ENCODE assay signal across 8 cellular contexts in the genomic region with DNA sequence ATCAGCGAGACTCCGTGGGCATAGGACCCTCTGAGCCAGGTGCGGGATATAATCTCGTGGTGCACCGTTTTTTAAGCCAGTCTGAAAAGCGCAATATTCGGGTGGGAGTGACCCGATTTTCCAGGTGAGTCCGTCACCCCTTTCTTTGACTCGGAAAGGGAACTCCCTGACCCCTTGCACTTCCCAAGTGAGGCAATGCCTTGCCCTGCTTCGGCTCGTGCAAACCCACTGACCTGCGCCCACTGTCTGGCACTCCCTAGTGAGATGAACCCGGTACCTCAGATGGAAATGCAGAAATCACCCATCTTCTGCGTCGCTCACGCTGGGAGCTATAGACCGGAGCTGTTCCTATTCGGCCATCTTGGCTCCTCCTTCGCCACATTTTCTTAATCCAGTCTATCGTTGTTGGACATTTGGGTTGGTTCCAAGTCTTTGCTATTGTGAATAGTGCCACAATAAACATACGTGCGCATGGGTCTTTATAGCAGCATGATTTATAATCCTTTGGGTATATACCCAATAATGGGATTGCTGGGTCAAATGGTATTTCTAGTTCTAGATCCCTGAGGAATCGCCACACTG.
DNase-seq lines count a peak whose midpoint lies in the region; ATAC-seq and TF ChIP-seq lines count a peak whose summit lies in the region.
"Not testable (repeated sequence)": the region's sequence is repeated elsewhere in the genome, so short reads cannot be mapped to it uniquely, and the experiment has no call there.

No MANE protein-coding gene starts in this region.

- H3K27me3 Mint-ChIP-seq in Calu3 (ENCODE audit: unreplicated experiment); chondrocyte (ENCODE audit: low read depth); mesothelial cell of epicardium (ENCODE audit: low read depth): not testable (repeated sequence)

- H3K4me3 Mint-ChIP-seq in Calu3 (ENCODE audit: low read depth, unreplicated experiment); chondrocyte (ENCODE audit: unreplicated experiment); mesothelial cell of epicardium: not testable (repeated sequence)

- not testable (repeated sequence) for H3K4me1 Mint-ChIP-seq in Calu3 (ENCODE audit: low read depth, unreplicated experiment); chondrocyte (ENCODE audit: low read depth); mesothelial cell of epicardium

- not testable (repeated sequence) for TF ChIP-seq CTCF in Calu3 (IDR thresholded peaks at IDR 0.05; ENCODE audit: unreplicated experiment); Peyer's patch (IDR thresholded peaks at IDR 0.05); chondrocyte (IDR thresholded peaks at IDR 0.05); heart left ventricle (IDR thresholded peaks at IDR 0.05); mesothelial cell of epicardium (IDR thresholded peaks at IDR 0.05; ENCODE audit: unreplicated experiment); spleen (IDR thresholded peaks at IDR 0.05 in 8 of 11, conservative IDR thresholded peaks at IDR 0.05 in 3 of 11); thyroid gland (IDR thresholded peaks at IDR 0.05)

- not testable (repeated sequence) for H3K27me3 ChIP-seq in Peyer's patch; heart left ventricle; spleen (replicated peaks in 1 of 7); thyroid gland

- H3K9me3 ChIP-seq in Peyer's patch (peaks cover 0 to 17% (median 6%) of the 10 kb centered on the region in 4 donors), heart left ventricle (peaks cover 0 to 35% (median 16%) of the 10 kb centered on the region in 12 donors), spleen (peaks cover 17 to 41% (median 36%) of the 10 kb centered on the region in 8 donors)
- H3K9me3 ChIP-seq in thyroid gland, result not testable (repeated sequence)

- not testable (repeated sequence) for H3K4me1 ChIP-seq in Peyer's patch, heart left ventricle, spleen, thyroid gland

- not testable (repeated sequence) for H3K9me3 Mint-ChIP-seq in Calu3 (ENCODE audit: low read depth, unreplicated experiment); chondrocyte (ENCODE audit: low read depth); mesothelial cell of epicardium

- not testable (repeated sequence) for BruUV-seq in Calu3 (replicated peaks; lab: Mats Ljungman, UMichigan)

- WGBS in heart left ventricle, 4 donors, result 89 to 92% (median 91%) methylated on average over 24 of the region's 24 CpGs
- WGBS in spleen, 5 donors, result 92 to 94% (median 92%) methylated on average over 24 of the region's 24 CpGs
- 94 to 95% methylated on average over 24 of the region's 24 CpGs for WGBS in thyroid gland, 2 donors

- not testable (repeated sequence) for H3K27ac ChIP-seq in Peyer's patch, heart left ventricle, spleen, thyroid gland

- ATAC-seq in heart left ventricle, result peak in 3 of 4 donors; percentile 49 to 73 (median 57)

- H3K36me3 Mint-ChIP-seq in Calu3 (ENCODE audit: insufficient read depth, unreplicated experiment); chondrocyte (ENCODE audit: low read depth); mesothelial cell of epicardium: not testable (repeated sequence)

- peak; percentile 5 for DNase-seq in Calu3
- DNase-seq in Peyer's patch, result peak in 2 of 3 donors; percentile 53 to 58
- DNase-seq in activated CD8-positive, alpha-beta memory T cell treated with anti-CD3 and anti-CD28 coated beads, Interleukin-2, amount 50 U/mL, for 48 hours, result peak; percentile 76
- peak; percentile 99 for DNase-seq in chondrocyte (ENCODE audit: low spot score)
- DNase-seq in heart left ventricle, result peak in 4 of 5 donors; percentile 7 to 60 (median 44)
- peak; percentile 28 to 53 for DNase-seq in mesothelial cell of epicardium (ENCODE audit: low spot score in 2 of 2, unreplicated experiment in 2 of 2)
- DNase-seq in spleen, result peak; percentile 88
- DNase-seq in thyroid gland, result peak; percentile 7 to 9

- not testable (repeated sequence) for H3K4me3 ChIP-seq in Peyer's patch; heart left ventricle; spleen; thyroid gland (replicated peaks in 1 of 3)

- CTCF ChIA-PET in Calu3 (lab: Charles Lee), result not testable (repeated sequence)

- not testable (repeated sequence) for H3K36me3 ChIP-seq in Peyer's patch, heart left ventricle, spleen, thyroid gland

- not testable (repeated sequence) for H3K27ac Mint-ChIP-seq in Calu3 (ENCODE audit: unreplicated experiment); chondrocyte (ENCODE audit: unreplicated experiment); mesothelial cell of epicardium

- not testable (repeated sequence) for TF ChIP-seq POLR2A in Peyer's patch (IDR thresholded peaks at IDR 0.05); heart left ventricle (IDR thresholded peaks at IDR 0.05)
- TF ChIP-seq POLR2A in spleen (IDR thresholded peaks at IDR 0.05) (peak in 1 of 3 donors; percentile 27), thyroid gland (IDR thresholded peaks at IDR 0.05) (peak in 1 of 2 donors; percentile 8)

- intact Hi-C loops in Calu3 (cut with micrococcal nuclease; ENCODE audit: unreplicated experiment); heart left ventricle (cut with DNase I); spleen (cut with DNase I; ENCODE audit: low total_unique reads); thyroid gland (cut with DNase I): not testable (repeated sequence)

Comparison
In these comparisons a context has a peak if more than half of its experiments do, and no peak if none do; other contexts are left out.
1. DNase-seq: peak in every context shown above with its lines; median percentile 99 in chondrocyte; 88 in spleen; 76 in activated CD8-positive, alpha-beta memory T cell treated with anti-CD3 and anti-CD28 coated beads, Interleukin-2, amount 50 U/mL, for 48 hours; 56 in Peyer's patch; 44 in heart left ventricle; 40 in mesothelial cell of epicardium; 8 in thyroid gland; 5 in Calu3.